ENCODE assay signal across 9 cellular contexts in genomic region chr17:58415371-58416055, GRCh38. TPM values are rescaled to one million over a fixed set of nuclear protein-coding genes. Genes with fewer than 3 reads are reported as not detected.
DNase-seq lines count a peak whose midpoint lies in the region; FAIRE-seq and TF ChIP-seq lines count a peak whose summit lies in the region.
"Had no signal": no experiment of that assay in that cellular context is flagged by ENCODE, and none has a peak within 500 bp of the region (broad histone marks: within the 10 kb centered on the region; RNA-seq: fewer than 3 reads in every experiment).

No MANE protein-coding gene starts in this region.

- no peak overlapping the region for H3K9ac ChIP-seq in Karpas-422 (ENCODE audit: low read length)

- H2AFZ ChIP-seq in Karpas-422 (ENCODE audit: low read length): no peak overlapping the region

- H3K4me3 ChIP-seq in right atrium auricular region (peak overlapping the region; percentile 18 to 26), Karpas-422 (ENCODE audit: low read length) (no peak overlapping the region)
- H3K4me3 ChIP-seq: esophagus muscularis mucosa had no signal

- H4K20me1 ChIP-seq in Karpas-422 (ENCODE audit: insufficient read depth, low read depth, low read length): no peaks in the 10 kb centered on the region

- H3K4me1 ChIP-seq in right atrium auricular region: peaks cover 0 to 3% of the 10 kb centered on the region in 2 donors
- H3K4me1 ChIP-seq in Karpas-422 (ENCODE audit: low read length): peaks cover 19% of the 10 kb centered on the region

- no peaks in the 10 kb centered on the region for H3K79me2 ChIP-seq in Karpas-422 (ENCODE audit: low read length)

- no peak for TF ChIP-seq CTCF in RWPE1 (conservative IDR thresholded peaks at IDR 0.05; ENCODE audit: low read depth)
- TF ChIP-seq CTCF in right atrium auricular region (IDR thresholded peaks at IDR 0.05): no peak

- H3K9me3 ChIP-seq in right atrium auricular region (no peaks in the 10 kb centered on the region), Karpas-422 (ENCODE audit: low read length) (no peaks in the 10 kb centered on the region)
- H3K9me3 ChIP-seq: esophagus muscularis mucosa had no signal

- POLR2A ChIA-PET in RWPE1 (lab: Yijun Ruan, JAX; ENCODE audit: low non-redundant PET): interaction anchor here (2.0 kb wide), 1 partner anchor 63 kb away, joined by 7 read pairs; the partner anchor contains the start of gene SUPT4H1

- no peaks in the 10 kb centered on the region for H3K9me2 ChIP-seq in Karpas-422 (replicated peaks; ENCODE audit: insufficient read depth, low read length)

- no peak for DNase-seq in H54 (ENCODE audit: insufficient read length, low spot score)
- no peak for DNase-seq in RWPE1 (ENCODE audit: low spot score)
- no peak for DNase-seq in right atrium auricular region (ENCODE audit: low spot score)
- DNase-seq in retina: peak; percentile 20
- DNase-seq in cerebellar nuclear complex (lab: John Stamatoyannopoulos, UW): no peak
- DNase-seq in NCI-H345 treated with DMSO at 0.1 percent for 48 hours (lab: John Stamatoyannopoulos, UW; ENCODE audit: unreplicated experiment): no peak
- no peak for DNase-seq in NCI-H82 (lab: John Stamatoyannopoulos, UW)
- no peak for DNase-seq in Karpas-422

- H3K27ac ChIP-seq in RWPE1 (peak overlapping the region; percentile 71), right atrium auricular region (peak overlapping the region in 1 of 2 donors; percentile 79), Karpas-422 (ENCODE audit: low read length) (no peak overlapping the region)
- H3K27ac ChIP-seq: esophagus muscularis mucosa had no signal

- peak; percentile 62 for FAIRE-seq in H54 (lab: Jason Lieb, UNC)

- CTCF ChIA-PET in RWPE1 (lab: Yijun Ruan, JAX): interaction anchor here (0.7 to 1.2 kb wide), 2 partner anchors 98 to 1731 kb away, joined by 3 read pairs; no protein-coding TSS in a partner anchor

- no peak overlapping the region for H3K4me2 ChIP-seq in Karpas-422 (ENCODE audit: low read depth, low read length, poor library complexity, severe bottlenecking)

- H3K27me3 ChIP-seq in right atrium auricular region: no peaks in the 10 kb centered on the region
- no peaks in the 10 kb centered on the region for H3K27me3 ChIP-seq in Karpas-422 (ENCODE audit: low read length)
- H3K27me3 ChIP-seq: esophagus muscularis mucosa had no signal

- TF ChIP-seq POLR2A in H54 (IDR thresholded peaks at IDR 0.05; ENCODE audit: low read depth, low read length): no peak

- H3K36me3 ChIP-seq in right atrium auricular region (no peaks in the 10 kb centered on the region), Karpas-422 (ENCODE audit: insufficient read depth, low read length) (no peaks in the 10 kb centered on the region)
- H3K36me3 ChIP-seq: esophagus muscularis mucosa had no signal

RNA-seq across cellular contexts. Expression of gene RNF43, which starts 1.8 kb away (rescaled TPM):
- 1 to 10 TPM; 4.4 to 5.5 TPM for total RNA-seq in right atrium auricular region
- total RNA-seq in Karpas-422 (2014; rRNA removed; shearing (Covaris generic); ENCODE audit: low replicate concordance): not detected in 2 replicates
